1 cellular context compared by ENCODE assay signal in the genomic region with DNA sequence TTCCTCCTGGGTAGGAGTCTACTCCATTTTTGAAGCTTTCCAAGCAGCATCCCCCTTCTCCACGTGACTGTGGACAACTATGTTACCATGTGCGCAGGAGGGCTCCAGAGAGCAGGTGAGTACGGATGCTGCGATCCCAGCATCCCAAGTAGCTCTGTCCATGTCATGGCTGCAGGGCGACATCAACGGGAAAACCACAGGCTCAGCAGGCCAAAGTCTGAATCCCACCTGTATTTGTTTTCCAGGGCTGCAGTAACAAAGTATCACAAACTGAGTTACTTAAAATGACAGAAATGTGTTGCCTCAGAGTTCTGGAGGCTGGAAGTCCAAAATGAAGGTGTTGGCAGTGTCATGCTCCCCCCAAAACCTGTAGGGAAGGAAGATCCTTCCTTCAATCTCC.
TF ChIP-seq lines count a peak whose summit lies in the region.

No MANE protein-coding gene starts in this region.

TF ChIP-seq in HepG2, 621 proteins besides CTCF, POLR2A, EP300 and RAD21 (continued from another document):
- TF ChIP-seq TARDBP (CRISPR knock-in tag; IDR thresholded peaks at IDR 0.05) (0 out of 2 replicates have a peak, but pooled peaks have one; percentile 30), ZNF713 (CRISPR knock-in tag; IDR thresholded peaks at IDR 0.05) (no peak)
